Comparison of ENCODE assay signal across 8 cellular contexts in the genomic region with DNA sequence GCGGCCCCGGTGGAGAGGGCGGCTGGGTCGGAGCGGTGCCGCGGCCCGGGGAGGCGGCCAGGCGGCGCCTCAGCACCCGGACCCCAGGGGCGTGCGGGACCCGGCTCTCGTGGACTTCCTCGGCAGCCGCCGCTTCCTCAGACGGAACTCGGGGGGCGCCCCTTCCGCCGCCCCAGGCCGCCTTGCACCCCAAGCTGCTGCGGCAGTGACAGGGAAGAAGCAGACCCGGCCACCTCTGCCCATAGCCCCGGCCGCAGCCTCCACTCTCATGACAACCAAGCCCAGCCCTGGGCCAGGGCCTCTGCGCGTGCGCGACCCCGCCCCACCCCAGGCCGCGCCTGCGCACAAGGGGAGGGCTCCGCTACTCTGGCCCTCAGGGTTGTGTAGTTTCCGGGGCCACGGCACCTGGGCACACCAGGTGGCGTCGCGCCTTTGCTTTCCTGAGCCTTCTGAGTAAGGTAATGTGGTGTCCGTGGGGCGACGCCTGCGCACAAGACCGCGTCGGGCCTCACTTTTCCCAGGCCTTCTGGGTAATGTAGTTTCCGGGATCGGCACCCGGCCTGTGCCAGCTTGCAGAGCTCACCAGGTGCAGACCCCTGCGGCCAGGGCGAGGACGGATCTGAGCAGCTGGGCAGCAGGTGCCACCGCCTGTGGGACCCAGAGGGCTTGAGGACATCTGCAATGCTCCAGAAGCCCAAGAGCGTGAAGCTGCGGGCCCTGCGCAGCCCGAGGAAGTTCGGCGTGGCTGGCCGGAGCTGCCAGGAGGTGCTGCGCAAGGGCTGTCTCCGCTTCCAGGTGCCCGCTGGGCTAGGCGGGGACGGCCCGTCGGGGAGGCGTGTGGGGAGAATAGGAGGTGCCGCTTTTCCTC. TPM values are rescaled to one million over a fixed set of nuclear protein-coding genes. Genes with fewer than 3 reads are reported as not detected.
A peak's percentile ranks its signal among the peaks of the same experiment; 100 is the strongest.
DNase-seq lines count a peak whose midpoint lies in the region; ATAC-seq and TF ChIP-seq lines count a peak whose summit lies in the region.

A gene (minus strand): TSS at position 289 of the 868 bp plus-strand sequence. CDS start 4,804 bp downstream, outside the sequence.
A gene with protein sequence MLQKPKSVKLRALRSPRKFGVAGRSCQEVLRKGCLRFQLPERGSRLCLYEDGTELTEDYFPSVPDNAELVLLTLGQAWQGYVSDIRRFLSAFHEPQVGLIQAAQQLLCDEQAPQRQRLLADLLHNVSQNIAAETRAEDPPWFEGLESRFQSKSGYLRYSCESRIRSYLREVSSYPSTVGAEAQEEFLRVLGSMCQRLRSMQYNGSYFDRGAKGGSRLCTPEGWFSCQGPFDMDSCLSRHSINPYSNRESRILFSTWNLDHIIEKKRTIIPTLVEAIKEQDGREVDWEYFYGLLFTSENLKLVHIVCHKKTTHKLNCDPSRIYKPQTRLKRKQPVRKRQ (plus strand): TSS at position 554 of the 868 bp plus-strand sequence. CDS start 128 bp downstream, at position 682.

- peak within 1 kb of the TSS; percentile 74 for H3K4me3 ChIP-seq in OCI-LY1 (ENCODE audit: low read depth, low read length, poor library complexity, severe bottlenecking)

- peaks cover 35% of the 10 kb centered on the region for H3K79me2 ChIP-seq in OCI-LY1 (ENCODE audit: insufficient read depth, low read length)

- H2AFZ ChIP-seq in OCI-LY1 (ENCODE audit: low read length): no peak within 1 kb of the TSS

- peak; percentile 94 for DNase-seq in Calu3
- peak; percentile 42 to 96 (median 91) for DNase-seq in HUDEP-2 (lab: John Stamatoyannopoulos, UW; ENCODE audit: unreplicated experiment in 76 of 76)
- DNase-seq in activated CD8-positive, alpha-beta memory T cell treated with anti-CD3 and anti-CD28 coated beads, Interleukin-2, amount 50 U/mL, for 48 hours: peak; percentile 98
- DNase-seq in epidermal melanocyte (ENCODE audit: insufficient read length, low spot score): peak; percentile 96
- DNase-seq in middle frontal gyrus (ENCODE audit: extremely low spot score, low spot score): peak; percentile 69
- peak; percentile 91 to 92 for DNase-seq in stimulated activated CD8-positive, alpha-beta memory T cell treated with anti-CD3 and anti-CD28 coated beads, Interleukin-2, amount 100 ng/mL, for 48 hours (ENCODE audit: low read depth in 2 of 2)

- H3K27me3 Mint-ChIP-seq in Calu3 (ENCODE audit: unreplicated experiment): no peaks in the 10 kb centered on the region

- CTCF ChIA-PET in Calu3 (lab: Charles Lee): interaction anchor here (0.8 kb wide), 1 partner anchor 42 kb away, joined by 3 read pairs; a partner anchor contains a TSS

- no peaks in the 10 kb centered on the region for H3K27me3 ChIP-seq in OCI-LY1 (ENCODE audit: insufficient read depth, low read length)

- H3K36me3 ChIP-seq in OCI-LY1 (ENCODE audit: insufficient read depth, low read length): peaks cover 29% of the 10 kb centered on the region

- H3K4me2 ChIP-seq in OCI-LY1 (ENCODE audit: low read length): peak within 1 kb of the TSS; percentile 89

- no peaks in the 10 kb centered on the region for H3K9me3 Mint-ChIP-seq in Calu3 (ENCODE audit: low read depth, unreplicated experiment)

- peaks cover 8% of the 10 kb centered on the region for H3K4me1 Mint-ChIP-seq in Calu3 (ENCODE audit: low read depth, unreplicated experiment)

- peak within 1 kb of the TSS; percentile 95 for H3K4me3 Mint-ChIP-seq in Calu3 (ENCODE audit: low read depth, unreplicated experiment)

- H3F3A ChIP-seq in OCI-LY1 (ENCODE audit: insufficient read depth, low read length): no peaks in the 10 kb centered on the region

- H3K36me3 Mint-ChIP-seq in Calu3 (ENCODE audit: insufficient read depth, unreplicated experiment): peaks cover 19% of the 10 kb centered on the region

- H3K9ac ChIP-seq in OCI-LY1 (ENCODE audit: low read length): peak within 1 kb of the TSS; percentile 85

- intact Hi-C loops in Calu3 (cut with micrococcal nuclease; ENCODE audit: unreplicated experiment): loop anchor here (2.0 kb wide), 1 partner anchor 44 kb away; a partner anchor contains a TSS

- H3K9me3 ChIP-seq in OCI-LY1 (ENCODE audit: low read length): no peaks in the 10 kb centered on the region

- peak within 1 kb of the TSS; percentile 54 for H3K27ac ChIP-seq in OCI-LY1 (ENCODE audit: low read depth, low read length, poor library complexity, severe bottlenecking)

- H3K27ac Mint-ChIP-seq in Calu3 (ENCODE audit: unreplicated experiment): no peak within 1 kb of the TSS

- ATAC-seq in GM21381 (IDR thresholded peaks at IDR 0.05; ENCODE audit: unreplicated experiment): peak; percentile 96

- no peaks in the 10 kb centered on the region for H4K20me1 ChIP-seq in OCI-LY1 (ENCODE audit: insufficient read depth, low read length)

- H3K9me2 ChIP-seq in OCI-LY1 (ENCODE audit: low read depth, low read length): no peaks in the 10 kb centered on the region

- peaks cover 33% of the 10 kb centered on the region for H3K4me1 ChIP-seq in OCI-LY1 (ENCODE audit: insufficient read depth, low read length, severe bottlenecking)

- TF ChIP-seq CTCF in Calu3 (IDR thresholded peaks at IDR 0.05; ENCODE audit: unreplicated experiment) (no peak), OCI-LY1 (IDR thresholded peaks at IDR 0.05; ENCODE audit: low read length) (peak; percentile 65)

- BruUV-seq in Calu3 (replicated peaks; lab: Mats Ljungman, UMichigan): no TSS peak

RNA-seq across cellular contexts. Expression of the first gene that starts in this region (rescaled TPM):
- total RNA-seq in Calu3 (2022): 29.4 and 34.3 TPM in 2 replicates

RNA-seq across cellular contexts. Expression of the second gene that starts in this region (rescaled TPM):
- 6.5 and 6.6 TPM in 2 replicates for total RNA-seq in Calu3 (2022)

Comparison
In these comparisons a context has a peak if more than half of its experiments do, and no peak if none do; other contexts are left out.
1. Peak in every context shown above with its lines: DNase-seq, ATAC-seq, H3K4me3 ChIP-seq and H3K27ac ChIP-seq.